8 cellular contexts compared by ENCODE assay signal in the genomic region with DNA sequence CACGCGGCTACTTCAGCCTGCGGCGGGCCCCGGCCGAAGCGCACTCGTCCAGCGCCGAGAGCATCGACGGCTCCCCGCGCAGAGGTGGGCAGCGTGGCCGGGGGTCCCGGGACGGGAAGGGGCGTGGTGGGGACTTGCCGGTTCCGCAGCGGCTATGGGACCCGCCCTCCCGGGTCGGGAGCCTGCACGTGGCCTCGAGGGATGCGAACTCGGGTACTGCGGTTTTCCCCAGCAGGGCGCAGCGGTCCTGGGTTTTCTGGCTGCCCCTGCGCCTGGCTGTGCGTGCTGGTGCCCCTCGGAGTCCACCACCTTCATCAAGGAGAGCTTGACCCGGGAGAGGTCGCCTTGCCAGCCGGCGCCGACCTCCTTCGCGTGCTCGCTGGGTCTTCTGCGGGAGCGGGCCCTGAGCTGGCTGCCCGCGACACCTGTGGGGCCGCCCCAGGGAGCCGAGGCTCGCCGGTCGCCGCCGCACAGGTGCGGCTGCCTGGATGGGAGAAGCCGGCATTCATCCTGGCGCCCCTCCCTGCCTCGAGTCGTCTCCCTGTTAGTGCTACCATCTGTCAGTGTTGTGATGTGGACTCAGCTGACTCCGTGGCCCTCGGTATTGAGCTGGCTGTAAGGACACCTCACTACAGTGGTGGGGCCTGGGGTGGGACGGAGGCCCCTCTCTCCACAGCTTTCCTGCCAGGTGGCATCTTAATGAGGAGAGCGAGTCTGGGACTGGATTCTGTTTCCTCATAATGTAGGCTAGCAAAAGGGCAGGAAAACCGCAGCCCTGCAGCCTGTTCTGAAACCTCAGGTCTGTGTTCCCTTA.
DNase-seq lines count a peak whose midpoint lies in the region; ATAC-seq and TF ChIP-seq lines count a peak whose summit lies in the region.

No MANE protein-coding gene starts in this region.

- H3K4me3 Mint-ChIP-seq in stimulated activated memory B cell treated with anti-CD40 and anti-IgM and Interleukin-4, amounts not matched to agents 10 μg/mL and 1 μg/mL and 100 μg/mL, for 72 hours, result no peak overlapping the region

- H3K4me1 ChIP-seq in cardiac muscle cell (ENCODE audit: low read depth), result peaks cover 11% of the 10 kb centered on the region
- H3K4me1 ChIP-seq in adipocyte (ENCODE audit: control insufficient read depth, insufficient read depth, low read length), result peaks cover 19% of the 10 kb centered on the region
- peaks cover 4 to 11% of the 10 kb centered on the region in 2 donors for H3K4me1 ChIP-seq in left lung
- H3K4me1 ChIP-seq in urinary bladder (ENCODE audit: insufficient read depth), result no peaks in the 10 kb centered on the region

- H3K9me3 Mint-ChIP-seq in stimulated activated memory B cell treated with anti-CD40 and anti-IgM and Interleukin-4, amounts not matched to agents 10 μg/mL and 1 μg/mL and 100 μg/mL, for 72 hours, result no peaks in the 10 kb centered on the region

- intact Hi-C loops in Right ventricle myocardium inferior (cut with DNase I), result loop anchor here (5.0 to 10.0 kb wide), 2 partner anchors 76 to 536 kb away; no protein-coding TSS in a partner anchor
- intact Hi-C loops in left lung (cut with DNase I), result loop anchor here in 1 of 2 donors (5.0 kb wide), 1 partner anchor 74 kb away; no protein-coding TSS in a partner anchor

- TF ChIP-seq CTCF in cardiac muscle cell (IDR thresholded peaks at IDR 0.05; ENCODE audit: low read depth, low read length), result no peak
- no peak for TF ChIP-seq CTCF in left lung (IDR thresholded peaks at IDR 0.05)

- H3K9me3 ChIP-seq in cardiac muscle cell (ENCODE audit: low read depth), result no peaks in the 10 kb centered on the region
- no peaks in the 10 kb centered on the region for H3K9me3 ChIP-seq in adipocyte (ENCODE audit: control insufficient read depth, low read length)
- no peaks in the 10 kb centered on the region for H3K9me3 ChIP-seq in left lung

- H3K4me1 Mint-ChIP-seq in stimulated activated memory B cell treated with anti-CD40 and anti-IgM and Interleukin-4, amounts not matched to agents 10 μg/mL and 1 μg/mL and 100 μg/mL, for 72 hours, result no peaks in the 10 kb centered on the region

- H3K27ac Mint-ChIP-seq in stimulated activated memory B cell treated with anti-CD40 and anti-IgM and Interleukin-4, amounts not matched to agents 10 μg/mL and 1 μg/mL and 100 μg/mL, for 72 hours, result no peak overlapping the region

- H3K27me3 Mint-ChIP-seq in stimulated activated memory B cell treated with anti-CD40 and anti-IgM and Interleukin-4, amounts not matched to agents 10 μg/mL and 1 μg/mL and 100 μg/mL, for 72 hours, result peaks cover 51% of the 10 kb centered on the region

- H3K27me3 ChIP-seq in cardiac muscle cell (peaks cover 32% of the 10 kb centered on the region), adipocyte (replicated peaks; ENCODE audit: control insufficient read depth, insufficient read depth, low read length) (no peaks in the 10 kb centered on the region), left lung (peaks cover 0 to 70% of the 10 kb centered on the region in 2 donors)

- ATAC-seq in Right ventricle myocardium inferior (no peak), left lung (no peak), GM18867 (IDR thresholded peaks at IDR 0.05; ENCODE audit: unreplicated experiment) (no peak)
- ATAC-seq in stimulated activated memory B cell treated with anti-CD40 and anti-IgM and Interleukin-4, amounts not matched to agents 10 μg/mL and 1 μg/mL and 100 μg/mL, for 72 hours, result no peak

- H3K36me3 Mint-ChIP-seq in stimulated activated memory B cell treated with anti-CD40 and anti-IgM and Interleukin-4, amounts not matched to agents 10 μg/mL and 1 μg/mL and 100 μg/mL, for 72 hours, result no peaks in the 10 kb centered on the region

- DNase-seq in cardiac muscle cell (ENCODE audit: low read depth in 1 of 2, low spot score in 1 of 2), result no peak
- DNase-seq in Right ventricle myocardium inferior (ENCODE audit: missing footprints), result no peak
- no peak for DNase-seq in adipocyte (ENCODE audit: low read depth)
- DNase-seq in left lung, result no peak
- no peak for DNase-seq in AML-193 (lab: John Stamatoyannopoulos, UW)

- H3K36me3 ChIP-seq in cardiac muscle cell (no peaks in the 10 kb centered on the region), adipocyte (ENCODE audit: control insufficient read depth, insufficient read depth, low read length, severe bottlenecking) (no peaks in the 10 kb centered on the region), left lung (no peaks in the 10 kb centered on the region), urinary bladder (ENCODE audit: insufficient read depth) (no peaks in the 10 kb centered on the region)

- H3K9ac ChIP-seq in adipocyte (ENCODE audit: low read length), result peak overlapping the region; percentile 67

- no peak overlapping the region for H3K27ac ChIP-seq in cardiac muscle cell
- no peak overlapping the region for H3K27ac ChIP-seq in left lung
- H3K27ac ChIP-seq in urinary bladder (ENCODE audit: low read depth), result no peak overlapping the region

- WGBS in urinary bladder, result 38% methylated on average over 64 of the region's 64 CpGs

- H3K4me3 ChIP-seq in cardiac muscle cell (peak overlapping the region; percentile 39), adipocyte (ENCODE audit: low read length) (peak overlapping the region; percentile 74), left lung (peak overlapping the region; percentile 32 to 42), urinary bladder (ENCODE audit: low read depth, low read length) (peak overlapping the region; percentile 61)
